ENCODE assay signal across 9 cellular contexts in the genomic region with DNA sequence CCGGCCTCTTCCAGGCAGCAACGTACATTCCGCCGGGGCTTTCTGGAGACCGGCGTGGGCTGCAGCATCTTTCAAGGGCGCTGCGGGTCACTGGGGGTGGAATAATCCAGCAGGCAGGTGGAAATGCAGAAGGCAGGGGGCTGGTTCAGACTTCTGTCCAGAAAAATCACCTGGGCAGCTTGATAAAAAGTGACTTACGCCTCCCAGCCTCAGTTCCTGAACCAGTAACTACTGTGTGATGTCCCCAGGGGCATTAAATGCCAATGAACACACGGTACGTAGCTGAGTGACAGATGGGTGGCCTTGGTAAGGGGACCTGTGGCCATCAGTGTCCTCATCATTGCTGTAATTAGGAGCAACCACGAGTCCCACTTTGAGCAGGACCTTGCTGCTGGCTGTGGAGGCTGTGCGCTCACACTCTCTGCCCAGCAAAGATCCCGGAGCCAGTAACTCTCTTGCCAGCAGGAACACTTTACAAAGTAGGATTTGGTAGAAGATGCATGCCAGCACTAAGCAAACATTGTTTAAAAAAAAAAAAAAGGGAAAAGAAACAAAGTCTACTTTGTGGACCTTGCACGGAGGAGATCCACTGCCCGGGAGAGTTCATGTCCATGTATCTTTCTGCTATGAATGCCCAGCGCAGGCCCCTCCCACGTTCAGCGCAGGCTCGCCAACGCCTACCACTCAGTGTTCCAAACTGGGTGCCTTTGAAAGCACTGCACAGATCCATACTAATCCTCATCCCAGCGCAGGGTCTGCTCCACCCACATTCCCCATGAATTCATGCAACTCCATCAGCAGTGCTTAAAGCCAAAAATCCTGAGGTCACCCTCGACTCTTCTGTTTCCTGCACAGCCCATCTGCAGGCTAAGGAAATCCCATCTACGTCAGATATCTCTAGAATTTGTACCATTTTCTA.
A peak's percentile ranks its signal among the peaks of the same experiment; 100 is the strongest.
DNase-seq lines count a peak whose midpoint lies in the region.
"Had no signal": no experiment of that assay in that cellular context is flagged by ENCODE, and none has a peak within 500 bp of the region (broad histone marks: within the 10 kb centered on the region; RNA-seq: fewer than 3 reads in every experiment).

No MANE protein-coding gene starts in this region.

- no peaks in the 10 kb centered on the region for H3K36me3 ChIP-seq in SK-N-MC (ENCODE audit: insufficient read depth, low read length)
- H3K36me3 ChIP-seq in mesendoderm (ENCODE audit: control insufficient read depth, insufficient read depth, low read length): no peaks in the 10 kb centered on the region

- no peak overlapping the region for H4K5ac ChIP-seq in mesendoderm (ENCODE audit: low read length)

- DNase-seq in AG08395 (ENCODE audit: low spot score) (peak; percentile 79), SK-N-MC (ENCODE audit: low read depth, low spot score) (no peak), globus pallidus (ENCODE audit: low spot score) (peak; percentile 86), occipital lobe (lab: John Stamatoyannopoulos, UW) (peak; percentile 62), NCI-H2171 (lab: John Stamatoyannopoulos, UW) (no peak), mesendoderm (no peak), NCI-H1048 (lab: John Stamatoyannopoulos, UW) (no peak), T-helper 2 cell (no peak)
- DNase-seq: DND-41 had no signal

- no peak overlapping the region for H3K4ac ChIP-seq in mesendoderm (ENCODE audit: low read depth, low read length)

- no peak overlapping the region for H3K4me3 ChIP-seq in SK-N-MC
- no peak overlapping the region for H3K4me3 ChIP-seq in mesendoderm (ENCODE audit: low read length)

- H3K9ac ChIP-seq in SK-N-MC (ENCODE audit: insufficient read length) (no peak overlapping the region), mesendoderm (ENCODE audit: low read length) (no peak overlapping the region)

- H3K18ac ChIP-seq in mesendoderm (ENCODE audit: low read length): no peak overlapping the region

- no peaks in the 10 kb centered on the region for H3K27me3 ChIP-seq in mesendoderm (ENCODE audit: insufficient read depth, low read length, poor library complexity)

- H3K23ac ChIP-seq in mesendoderm (ENCODE audit: low read length): no peak overlapping the region

- H3K56ac ChIP-seq in mesendoderm (ENCODE audit: low read length): no peak overlapping the region

- no CpG with 5 or more reads among the region's 24 CpGs for WGBS in mesendoderm (ENCODE audit: extremely low coverage, insufficient coverage, low lambda C conversion rate)

- no peak overlapping the region for H4K8ac ChIP-seq in mesendoderm (ENCODE audit: low read depth, low read length)

- H3K79me1 ChIP-seq in mesendoderm (ENCODE audit: low read length): peaks cover 21% of the 10 kb centered on the region

- no peak overlapping the region for H2AK5ac ChIP-seq in mesendoderm (ENCODE audit: low read length)

- H3K27ac ChIP-seq in SK-N-MC (peak overlapping the region; percentile 97), mesendoderm (ENCODE audit: low read depth, low read length) (no peak overlapping the region)

- H3K4me2 ChIP-seq in mesendoderm (ENCODE audit: low read length): no peak overlapping the region

- no peak overlapping the region for H2BK5ac ChIP-seq in mesendoderm (ENCODE audit: low read length)

- H3K4me1 ChIP-seq in mesendoderm (ENCODE audit: control insufficient read depth, low read depth, low read length): peaks cover 8% of the 10 kb centered on the region

- H2BK120ac ChIP-seq in mesendoderm (ENCODE audit: low read depth, low read length): no peak overlapping the region

- peaks cover 14% of the 10 kb centered on the region for H3K79me2 ChIP-seq in mesendoderm (ENCODE audit: control insufficient read depth, insufficient read depth, low read length)

- H2BK15ac ChIP-seq in mesendoderm (replicated peaks; ENCODE audit: low read depth): no peak overlapping the region

- no peaks in the 10 kb centered on the region for H3K9me3 ChIP-seq in SK-N-MC (ENCODE audit: low read depth, low read length)

Comparison
In these comparisons a context has a peak if more than half of its experiments do, and no peak if none do; other contexts are left out.
1. DNase-seq: peak in AG08395 (single experiment), globus pallidus (single experiment) and occipital lobe (single experiment); none in SK-N-MC (single experiment), NCI-H2171 (single experiment), mesendoderm (single experiment), NCI-H1048 (single experiment) and T-helper 2 cell (0 of 5).